In the genomic region with DNA sequence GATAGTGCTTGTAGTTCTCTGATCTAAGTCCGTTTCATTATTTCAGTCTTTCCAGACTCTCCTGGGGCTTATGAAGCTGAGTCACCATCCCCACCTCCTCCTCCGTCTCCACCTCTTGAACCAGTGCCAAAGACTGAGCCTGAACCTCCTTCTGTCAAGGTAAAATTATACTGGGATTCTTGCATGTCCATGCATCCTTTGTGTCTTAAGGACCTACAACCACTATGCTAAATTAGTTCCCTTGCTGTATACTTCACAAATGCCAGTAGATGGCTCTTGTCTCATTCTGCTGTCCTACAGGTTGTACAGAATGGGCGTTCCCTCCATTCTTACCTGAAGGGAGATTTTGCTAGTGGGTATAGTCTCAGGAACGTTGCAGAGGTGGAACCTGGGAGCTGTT, we compare ENCODE assay signal across 7 cellular contexts. TPM values are rescaled to one million over a fixed set of nuclear protein-coding genes. Genes with fewer than 3 reads are reported as not detected.
DNase-seq lines count a peak whose midpoint lies in the region; ATAC-seq and TF ChIP-seq lines count a peak whose summit lies in the region.

No MANE protein-coding gene starts in this region.

- no peaks in the 10 kb centered on the region for H3K36me3 ChIP-seq in smooth muscle cell (ENCODE audit: low read depth)

- H4K8ac ChIP-seq in H9 (replicated peaks; ENCODE audit: insufficient read length, low read depth, low read length), result no peak overlapping the region

- no peak overlapping the region for H4K5ac ChIP-seq in H9 (ENCODE audit: insufficient read length, low read depth, low read length)

- H2AK5ac ChIP-seq in H9 (ENCODE audit: insufficient read length, low read length), result no peak overlapping the region

- no peak overlapping the region for H2BK12ac ChIP-seq in H9 (ENCODE audit: insufficient read length, low read depth, low read length)

- H3K23me2 ChIP-seq in H9 (ENCODE audit: insufficient read length, low read depth, low read length, poor library complexity, severe bottlenecking), result no peaks in the 10 kb centered on the region

- peaks cover 18% of the 10 kb centered on the region for H3F3A ChIP-seq in smooth muscle cell (ENCODE audit: low read depth)

- ATAC-seq in Right ventricle myocardium superior (ENCODE audit: poor library complexity) (peak; percentile 81), GM19397 (IDR thresholded peaks at IDR 0.05; ENCODE audit: unreplicated experiment) (no peak)

- H3K4me3 Mint-ChIP-seq in H9, result no peak overlapping the region

- no peak overlapping the region for H3K4me2 ChIP-seq in H9 (ENCODE audit: insufficient read depth, insufficient read length, low read length)
- H3K4me2 ChIP-seq in smooth muscle cell, result no peak overlapping the region

- no peak overlapping the region for H3K4me3 ChIP-seq in smooth muscle cell

- no peak overlapping the region for H2BK15ac ChIP-seq in H9 (ENCODE audit: low read depth, low read length)

- no peaks in the 10 kb centered on the region for H3K27me3 ChIP-seq in H9 (ENCODE audit: insufficient read depth, low read length)
- no peaks in the 10 kb centered on the region for H3K27me3 ChIP-seq in smooth muscle cell (ENCODE audit: low read depth)

- no peaks in the 10 kb centered on the region for H3K4me1 Mint-ChIP-seq in H9

- H3T11ph ChIP-seq in H9 (ENCODE audit: low read length), result no peak overlapping the region

- no peak overlapping the region for H2BK120ac ChIP-seq in H9 (ENCODE audit: low read depth, low read length, poor library complexity, severe bottlenecking)

- no peak overlapping the region for H3K27ac Mint-ChIP-seq in H9

- no peak overlapping the region for H4K91ac ChIP-seq in H9 (ENCODE audit: insufficient read length, low read depth, low read length)

- H3K9ac ChIP-seq in H9 (ENCODE audit: extremely low read depth, insufficient read length, low read length) (no peak overlapping the region), smooth muscle cell (ENCODE audit: low read depth) (no peak overlapping the region)

- no peak overlapping the region for H2BK20ac ChIP-seq in H9 (ENCODE audit: low read depth, low read length, poor library complexity, severe bottlenecking)

- H4K20me1 ChIP-seq in H9 (ENCODE audit: control insufficient read depth, insufficient read depth, insufficient read length) (no peaks in the 10 kb centered on the region), smooth muscle cell (ENCODE audit: low read depth) (no peaks in the 10 kb centered on the region)

- H3K4me1 ChIP-seq in H9 (ENCODE audit: insufficient read depth, low read length), result no peaks in the 10 kb centered on the region
- H3K4me1 ChIP-seq in smooth muscle cell (ENCODE audit: low read depth), result peaks cover 21% of the 10 kb centered on the region

- no peaks in the 10 kb centered on the region for H3K9me3 ChIP-seq in H9 (ENCODE audit: control insufficient read depth, low read depth, low read length)
- no peaks in the 10 kb centered on the region for H3K9me3 ChIP-seq in smooth muscle cell (replicated peaks; ENCODE audit: low read depth)

- no peak overlapping the region for H2BK5ac ChIP-seq in H9 (ENCODE audit: insufficient read length, low read length)

- WGBS in H9 (ENCODE audit: extremely low coverage, insufficient read length, low lambda C conversion rate), result no CpG with 5 or more reads among the region's 4 CpGs
- WGBS in smooth muscle cell (ENCODE audit: low lambda C conversion rate), result 57% methylated on average over 4 of the region's 4 CpGs

- no peak overlapping the region for H3K18ac ChIP-seq in H9 (ENCODE audit: insufficient read length, low read depth, low read length)

- no peaks in the 10 kb centered on the region for H3K79me1 ChIP-seq in H9 (ENCODE audit: insufficient read depth, low read depth, low read length, poor library complexity, severe bottlenecking)

- DNase-seq in H9 (no peak), SHP77 (lab: John Stamatoyannopoulos, UW) (peak; percentile 5 to 12), Right ventricle myocardium superior (no peak), smooth muscle cell (lab: John Stamatoyannopoulos, UW; ENCODE audit: unreplicated experiment) (no peak), DMS114 treated with DMSO at 0.1 percent for 48 hours (lab: John Stamatoyannopoulos, UW; ENCODE audit: unreplicated experiment) (no peak), OCI-M1 (lab: John Stamatoyannopoulos, UW) (no peak)

- H3K14ac ChIP-seq in H9 (ENCODE audit: insufficient read depth, low read length), result no peak overlapping the region

- H3K23ac ChIP-seq in H9 (ENCODE audit: insufficient read length, low read depth, low read length), result no peak overlapping the region

- no peak overlapping the region for H3K4ac ChIP-seq in H9 (ENCODE audit: low read depth, low read length)

- H3K56ac ChIP-seq in H9 (ENCODE audit: insufficient read length, low read depth, low read length), result no peak overlapping the region

- H3K9me3 Mint-ChIP-seq in H9, result no peaks in the 10 kb centered on the region

- H3K27ac ChIP-seq in H9 (ENCODE audit: insufficient read length, low read depth, low read length) (no peak overlapping the region), smooth muscle cell (ENCODE audit: low read depth) (peak overlapping the region; percentile 6)

- TF ChIP-seq CTCF in H9 (conservative IDR thresholded peaks at IDR 0.05), result peak; percentile 39; the same call in 2 of the 3 replicates
- TF ChIP-seq CTCF in smooth muscle cell (IDR thresholded peaks at IDR 0.05; ENCODE audit: borderline replicate concordance, insufficient read depth, poor library complexity, severe bottlenecking), result peak; percentile 20

- H2AFZ ChIP-seq in H9 (ENCODE audit: low read length), result no peak overlapping the region
- H2AFZ ChIP-seq in smooth muscle cell (ENCODE audit: low read depth), result no peak overlapping the region

- no peaks in the 10 kb centered on the region for H3K27me3 Mint-ChIP-seq in H9 (ENCODE audit: low read depth)

- intact Hi-C loops in Right ventricle myocardium superior (cut with DNase I), result loop anchor here (10.0 kb wide), 1 partner anchor 100 kb away; a partner anchor contains a TSS

- H3K79me2 ChIP-seq in H9 (ENCODE audit: insufficient read depth, low read length), result no peaks in the 10 kb centered on the region
- H3K79me2 ChIP-seq in smooth muscle cell (ENCODE audit: low read depth), result no peaks in the 10 kb centered on the region

- peaks cover 2 to 44% (median 22%) of the 10 kb centered on the region in 3 experiments; a peak in 6 of 7 replicates for H3K36me3 Mint-ChIP-seq in H9 (ENCODE audit: insufficient read depth in 1 of 3, low read depth in 3 of 3)

RNA-seq across cellular contexts. Expression of a gene that starts 42.2 kb away (rescaled TPM):
- total RNA-seq in H9 (2021) (34.1 and 35.8 TPM in 2 replicates), Right ventricle myocardium superior (5.6 TPM), smooth muscle cell (20.4 and 21.0 TPM in 2 replicates)
- polyA plus RNA-seq in smooth muscle cell, result 17.2 and 33.9 TPM in 2 replicates

Comparison
In these comparisons a context has a peak if more than half of its experiments do, and no peak if none do; other contexts are left out.
1. DNase-seq: peak in SHP77 (2 of 2); none in H9 (single experiment), Right ventricle myocardium superior (single experiment), smooth muscle cell (single experiment), DMS114 treated with DMSO at 0.1 percent for 48 hours (single experiment) and OCI-M1 (single experiment).